32 cellular contexts compared by ENCODE assay signal in the genomic region with DNA sequence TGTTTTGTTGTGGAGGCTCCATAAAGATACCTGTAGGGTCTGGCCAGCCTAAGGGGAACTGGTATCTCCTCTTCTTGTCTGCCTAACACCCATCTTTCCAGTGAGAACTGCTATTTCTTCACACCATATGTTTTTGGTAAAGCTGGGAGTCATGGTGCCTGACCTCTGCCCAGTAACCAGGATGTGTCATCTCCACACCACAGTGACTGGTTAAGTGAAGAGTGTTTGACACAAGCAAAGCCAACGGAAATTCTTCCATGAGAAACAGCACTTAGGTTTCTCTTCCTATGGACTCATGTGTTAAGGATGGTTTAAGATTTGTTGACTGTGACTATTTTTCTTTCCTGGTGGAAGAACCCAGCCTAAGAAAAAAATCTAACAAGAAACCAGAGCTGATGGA.
DNase-seq lines count a peak whose midpoint lies in the region; ATAC-seq, FAIRE-seq and TF ChIP-seq lines count a peak whose summit lies in the region.
"Had no signal": no experiment of that assay in that cellular context is flagged by ENCODE, and none has a peak within 500 bp of the region (broad histone marks: within the 10 kb centered on the region; RNA-seq: fewer than 3 reads in every experiment).

No MANE protein-coding gene starts in this region.

- H2AFZ ChIP-seq in astrocyte (ENCODE audit: low read depth, low read length), result no peak overlapping the region

- H3K9ac ChIP-seq in astrocyte (ENCODE audit: low read length), result no peak overlapping the region

- H3K4me2 ChIP-seq in astrocyte (ENCODE audit: low read length), result no peak overlapping the region

- H3K4me1 ChIP-seq in astrocyte (ENCODE audit: insufficient read depth, low read length), result no peaks in the 10 kb centered on the region
- H3K4me1 ChIP-seq in foreskin keratinocyte, result no peaks in the 10 kb centered on the region
- H3K4me1 ChIP-seq: pancreas, upper lobe of right lung had no signal

- DNase-seq in AG09309 (ENCODE audit: low read depth), result peak; percentile 55
- DNase-seq in HCEC 1CT, result peak; percentile 76
- DNase-seq in astrocyte (ENCODE audit: low read depth), result peak; percentile 12
- peak in 1 of 2 donors; percentile 34 for DNase-seq in foreskin keratinocyte
- no peak for DNase-seq in activated naive CD4-positive, alpha-beta T cell treated with anti-CD3 and anti-CD28 coated beads, Interleukin-2, amount 50 U/mL, for 16 hours
- no peak for DNase-seq in NCI-H69 (lab: John Stamatoyannopoulos, UW)
- DNase-seq in omental fat pad (ENCODE audit: low spot score), result no peak
- DNase-seq in islet precursor cell, result no peak
- DNase-seq: activated CD4-positive, alpha-beta T cell treated with anti-CD3 and anti-CD28 coated beads, Interleukin-2, amount 10 ng/mL, durations not matched to agents 24 days and 14 days; activated CD8-positive, alpha-beta memory T cell treated with anti-CD3 and anti-CD28 coated beads, Interleukin-2, amount 10 ng/mL, durations not matched to agents 7 days and 5 days; activated naive CD8-positive, alpha-beta T cell treated with anti-CD3 and anti-CD28 coated beads for 36 hours; endodermal cell; H9; Kasumi-1; natural killer cell; NCI-H1105 treated with DMSO at 0.1 percent for 48 hours; NCI-H2081; NCI-H345; NCI-H82; pancreas; SIG-M5; stimulated activated CD4-positive, alpha-beta T cell treated with anti-CD3 and anti-CD28 coated beads, Interleukin-12 subunit alpha, Interleukin-12 subunit beta, amount 100 ng/mL, for 4 hours; stimulated activated CD4-positive, alpha-beta T cell treated with anti-CD3 and anti-CD28 coated beads, Interleukin-4, amount 100 ng/mL, for 4 hours; upper lobe of right lung had no signal

- no peak overlapping the region for H3K27ac ChIP-seq in astrocyte (ENCODE audit: low read depth, low read length)
- H3K27ac ChIP-seq in foreskin keratinocyte, result no peak overlapping the region
- H3K27ac ChIP-seq: C4-2B, pancreas, upper lobe of right lung had no signal

- H3K4me1 Mint-ChIP-seq in astrocyte (ENCODE audit: low read depth, unreplicated experiment), result peaks cover 28% of the 10 kb centered on the region
- H3K4me1 Mint-ChIP-seq: activated CD4-positive, alpha-beta T cell treated with anti-CD3 and anti-CD28 coated beads, Interleukin-2, amount 10 ng/mL, durations not matched to agents 24 days and 14 days; activated CD8-positive, alpha-beta memory T cell treated with anti-CD3 and anti-CD28 coated beads, Interleukin-2, amount 10 ng/mL, durations not matched to agents 7 days and 5 days; activated naive CD8-positive, alpha-beta T cell treated with anti-CD3 and anti-CD28 coated beads for 36 hours; brain; endodermal cell; H9; natural killer cell had no signal

- no peaks in the 10 kb centered on the region for H4K20me1 ChIP-seq in astrocyte (ENCODE audit: insufficient read depth, low read length)

- no peaks in the 10 kb centered on the region for H3K36me3 ChIP-seq in astrocyte (ENCODE audit: insufficient read depth, low read length)
- H3K36me3 ChIP-seq: pancreas, right atrium auricular region, upper lobe of right lung had no signal

- peak overlapping the region; percentile 10 for H3K27ac Mint-ChIP-seq in astrocyte (ENCODE audit: unreplicated experiment)
- H3K27ac Mint-ChIP-seq: activated CD4-positive, alpha-beta T cell treated with anti-CD3 and anti-CD28 coated beads, Interleukin-2, amount 10 ng/mL, durations not matched to agents 24 days and 14 days; activated CD8-positive, alpha-beta memory T cell treated with anti-CD3 and anti-CD28 coated beads, Interleukin-2, amount 10 ng/mL, durations not matched to agents 7 days and 5 days; activated naive CD8-positive, alpha-beta T cell treated with anti-CD3 and anti-CD28 coated beads for 36 hours; brain; endodermal cell; H9; natural killer cell; stimulated activated naive CD8-positive, alpha-beta T cell treated with anti-CD3 and anti-CD28 coated beads, Interleukin-15, Interleukin-2, amounts not matched to agents 100 ng/mL and 50 ng/mL, for 24 hours had no signal

- no peak for FAIRE-seq in astrocyte (lab: Jason Lieb, UNC)
- FAIRE-seq: A204.1, D721Med, pancreas had no signal

- H3K79me2 ChIP-seq in astrocyte (ENCODE audit: insufficient read depth, low read length), result no peaks in the 10 kb centered on the region

- TF ChIP-seq CTCF in AG09309 (IDR thresholded peaks at IDR 0.05; ENCODE audit: control insufficient read depth, insufficient read depth, low read depth, low read length, missing control alignments) (no peak), astrocyte (IDR thresholded peaks at IDR 0.05; ENCODE audit: insufficient read depth, low read depth, low read length) (no peak), foreskin keratinocyte (conservative IDR thresholded peaks at IDR 0.05) (no peak), omental fat pad (IDR thresholded peaks at IDR 0.05) (no peak)

- ATAC-seq in foreskin keratinocyte (peak; percentile 26), omental fat pad (ENCODE audit: low FRiP score) (no peak)
- ATAC-seq: activated CD8-positive, alpha-beta memory T cell treated with anti-CD3 and anti-CD28 coated beads, Interleukin-2, amount 10 ng/mL, durations not matched to agents 7 days and 5 days; left lobe of liver; natural killer cell; pancreas; upper lobe of right lung had no signal

- no peaks in the 10 kb centered on the region for H3K9me3 Mint-ChIP-seq in astrocyte (ENCODE audit: unreplicated experiment)
- H3K9me3 Mint-ChIP-seq: stimulated activated naive CD8-positive, alpha-beta T cell treated with anti-CD3 and anti-CD28 coated beads, Interleukin-15, Interleukin-2, amounts not matched to agents 100 ng/mL and 50 ng/mL, for 24 hours had no signal

- H3K27me3 ChIP-seq in astrocyte (ENCODE audit: insufficient read depth, low read length) (peaks cover 2% of the 10 kb centered on the region), foreskin keratinocyte (peaks cover 19% of the 10 kb centered on the region)
- H3K27me3 ChIP-seq: pancreas, right atrium auricular region, upper lobe of right lung had no signal

- H3K27me3 Mint-ChIP-seq in astrocyte (ENCODE audit: low read depth, unreplicated experiment), result no peaks in the 10 kb centered on the region

- H3K36me3 Mint-ChIP-seq in astrocyte (ENCODE audit: low read depth, unreplicated experiment), result peaks cover 1% of the 10 kb centered on the region
- H3K36me3 Mint-ChIP-seq: activated CD8-positive, alpha-beta memory T cell treated with anti-CD3 and anti-CD28 coated beads, Interleukin-2, amount 10 ng/mL, durations not matched to agents 7 days and 5 days; activated naive CD8-positive, alpha-beta T cell treated with anti-CD3 and anti-CD28 coated beads for 36 hours; brain; natural killer cell had no signal

- H3K4me3 ChIP-seq in AG09309 (ENCODE audit: control insufficient read depth, low read depth, low read length) (no peak overlapping the region), astrocyte (ENCODE audit: insufficient read depth, low read depth, low read length) (no peak overlapping the region)
- H3K4me3 ChIP-seq: coronary artery, pancreas, right atrium auricular region, upper lobe of right lung had no signal

- peaks cover 2% of the 10 kb centered on the region for H3K9me3 ChIP-seq in astrocyte (ENCODE audit: insufficient read depth, low read depth, low read length)
- H3K9me3 ChIP-seq: pancreas, upper lobe of right lung had no signal

- H3K4me3 Mint-ChIP-seq in astrocyte (ENCODE audit: unreplicated experiment), result no peak overlapping the region
- H3K4me3 Mint-ChIP-seq: activated CD4-positive, alpha-beta T cell treated with anti-CD3 and anti-CD28 coated beads, Interleukin-2, amount 10 ng/mL, durations not matched to agents 24 days and 14 days; activated CD8-positive, alpha-beta memory T cell treated with anti-CD3 and anti-CD28 coated beads, Interleukin-2, amount 10 ng/mL, durations not matched to agents 7 days and 5 days; activated naive CD8-positive, alpha-beta T cell treated with anti-CD3 and anti-CD28 coated beads for 36 hours; brain; endodermal cell; H9; natural killer cell; stimulated activated naive CD8-positive, alpha-beta T cell treated with anti-CD3 and anti-CD28 coated beads, Interleukin-15, Interleukin-2, amounts not matched to agents 100 ng/mL and 50 ng/mL, for 24 hours had no signal

Comparison
In these comparisons a context has a peak if more than half of its experiments do, and no peak if none do; other contexts are left out.
1. DNase-seq: peak in AG09309 (single experiment), HCEC 1CT (single experiment) and astrocyte (single experiment); none in activated naive CD4-positive, alpha-beta T cell treated with anti-CD3 and anti-CD28 coated beads, Interleukin-2, amount 50 U/mL, for 16 hours (single experiment), NCI-H69 (single experiment), omental fat pad (single experiment) and islet precursor cell (single experiment).